8 cellular contexts compared by ENCODE assay signal in genomic region chr9:97038909-97039781, GRCh38. TPM values are rescaled to one million over a fixed set of nuclear protein-coding genes. Genes with fewer than 3 reads are reported as not detected.
DNase-seq lines count a peak whose midpoint lies in the region; ATAC-seq and TF ChIP-seq lines count a peak whose summit lies in the region.

CTSV (minus strand) TSS chr9:97039142; CDS start chr9:97038043, 1,099 bp downstream.

- BruUV-seq in A673 (replicated peaks; lab: Mats Ljungman, UMichigan): no TSS peak

- POLR2A ChIA-PET in A673 (lab: Charles Lee; ENCODE audit: low non-redundant PET): interaction anchor here (0.6 kb wide), 1 partner anchor 182 kb away, joined by 5 read pairs; no protein-coding TSS in a partner anchor

- H3K27me3 ChIP-seq in A673 (replicated peaks; ENCODE audit: insufficient read depth, low read depth, low read length, poor library complexity): no peaks in the 10 kb centered on the region

- peak; percentile 94 for DNase-seq in A673 (ENCODE audit: low spot score)
- DNase-seq in NCI-H345 (lab: John Stamatoyannopoulos, UW): peak; percentile 95
- DNase-seq in activated CD4-positive, alpha-beta T cell treated with anti-CD3 and anti-CD28 coated beads for 24 hours (ENCODE audit: low read depth in 2 of 2): peak; percentile 68 to 81
- DNase-seq in choroid plexus epithelial cell (ENCODE audit: low read depth): peak; percentile 80
- peak; percentile 97 for DNase-seq in left kidney (ENCODE audit: low read depth, low spot score)
- DNase-seq in stimulated activated CD4-positive, alpha-beta T cell treated with anti-CD3 and anti-CD28 coated beads, Interleukin-1b, Interleukin-23, amount 100 ng/mL, for 4 hours (ENCODE audit: low read depth in 2 of 2): peak; percentile 60 to 82

- TF ChIP-seq CTCF in A673 (conservative IDR thresholded peaks at IDR 0.05; ENCODE audit: low read depth, low read length) (no peak), choroid plexus epithelial cell (conservative IDR thresholded peaks at IDR 0.05; ENCODE audit: low read depth, low read length) (no peak)

- CTCF ChIA-PET in A673 (lab: Charles Lee): no interaction called here

- H3K36me3 ChIP-seq in A673 (ENCODE audit: insufficient read depth, low read length, poor library complexity, severe bottlenecking): no peaks in the 10 kb centered on the region

- peak; percentile 95 for ATAC-seq in GM18907 (IDR thresholded peaks at IDR 0.05; ENCODE audit: unreplicated experiment)
- ATAC-seq in HG03159 (IDR thresholded peaks at IDR 0.05; ENCODE audit: unreplicated experiment): peak; percentile 95

- H3K4me3 ChIP-seq in A673 (ENCODE audit: low read depth, low read length, poor library complexity, severe bottlenecking): peak within 1 kb of the TSS; percentile 60
- H3K4me3 ChIP-seq in choroid plexus epithelial cell (ENCODE audit: low read depth, low read length): peak within 1 kb of the TSS; percentile 65

- no peaks in the 10 kb centered on the region for H3K9me3 ChIP-seq in A673 (ENCODE audit: low read depth, low read length, poor library complexity, severe bottlenecking)

- intact Hi-C loops in A673 (cut with micrococcal nuclease; ENCODE audit: unreplicated experiment): no loop called here

- no peaks in the 10 kb centered on the region for H3K4me1 ChIP-seq in A673 (ENCODE audit: insufficient read depth, low read length, poor library complexity, severe bottlenecking)

- H3K27ac ChIP-seq in A673 (ENCODE audit: low read depth, low read length, poor library complexity, severe bottlenecking): peak within 1 kb of the TSS; percentile 63

RNA-seq across cellular contexts. Expression of gene CTSV, which starts in this region (rescaled TPM):
- 10.2 and 14.2 TPM in 2 replicates for total RNA-seq in A673 (2021)

Comparison
In these comparisons a context has a peak if more than half of its experiments do, and no peak if none do; other contexts are left out.
1. Peak in every context shown above with its lines: DNase-seq, ATAC-seq, H3K4me3 ChIP-seq and H3K27ac ChIP-seq.